ENCODE assay signal across 1 cellular context in the genomic region with DNA sequence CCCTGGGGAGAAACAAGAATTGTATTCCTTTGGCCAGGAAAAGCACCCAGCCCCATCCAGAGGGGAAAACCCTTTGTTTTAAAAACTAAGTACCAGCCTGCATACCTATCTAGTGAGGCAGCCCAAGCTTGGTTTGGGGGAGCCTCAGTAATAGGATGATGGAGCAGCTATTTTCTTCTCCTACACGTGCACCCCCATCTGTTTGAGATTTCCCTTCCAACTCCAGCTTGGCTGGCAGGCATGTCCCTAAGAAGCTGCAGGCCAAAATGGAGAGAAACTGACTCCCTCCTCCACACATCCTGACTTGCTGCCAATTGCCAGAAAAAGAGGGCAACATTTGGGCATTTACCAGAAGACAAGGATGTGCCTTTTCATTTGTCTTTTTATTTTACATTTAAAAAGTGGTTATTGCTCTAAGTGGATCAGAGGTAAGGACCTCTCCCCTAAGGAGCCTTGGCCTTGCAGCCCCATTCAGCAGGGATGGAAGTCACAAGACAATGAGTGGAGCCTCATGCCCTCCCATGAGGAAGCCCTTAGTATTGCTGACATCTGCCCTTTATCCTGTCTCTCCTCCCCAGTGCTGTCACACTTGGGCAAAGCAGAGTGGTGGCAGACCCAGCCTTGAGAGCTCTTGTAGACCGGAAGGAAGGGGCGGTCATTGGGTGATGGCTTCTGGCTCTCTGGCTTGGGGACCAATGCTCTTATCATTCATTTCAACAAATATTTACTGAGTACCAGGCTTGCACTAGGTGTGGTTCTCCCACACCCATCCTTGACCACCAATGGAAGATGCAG.
A peak's percentile ranks its signal among the peaks of the same experiment; 100 is the strongest.
TF ChIP-seq lines count a peak whose summit lies in the region.

No MANE protein-coding gene starts in this region.

TF ChIP-seq in K562, 482 proteins besides CTCF, POLR2A, EP300 and RAD21:
- TF ChIP-seq, protein P1, sequence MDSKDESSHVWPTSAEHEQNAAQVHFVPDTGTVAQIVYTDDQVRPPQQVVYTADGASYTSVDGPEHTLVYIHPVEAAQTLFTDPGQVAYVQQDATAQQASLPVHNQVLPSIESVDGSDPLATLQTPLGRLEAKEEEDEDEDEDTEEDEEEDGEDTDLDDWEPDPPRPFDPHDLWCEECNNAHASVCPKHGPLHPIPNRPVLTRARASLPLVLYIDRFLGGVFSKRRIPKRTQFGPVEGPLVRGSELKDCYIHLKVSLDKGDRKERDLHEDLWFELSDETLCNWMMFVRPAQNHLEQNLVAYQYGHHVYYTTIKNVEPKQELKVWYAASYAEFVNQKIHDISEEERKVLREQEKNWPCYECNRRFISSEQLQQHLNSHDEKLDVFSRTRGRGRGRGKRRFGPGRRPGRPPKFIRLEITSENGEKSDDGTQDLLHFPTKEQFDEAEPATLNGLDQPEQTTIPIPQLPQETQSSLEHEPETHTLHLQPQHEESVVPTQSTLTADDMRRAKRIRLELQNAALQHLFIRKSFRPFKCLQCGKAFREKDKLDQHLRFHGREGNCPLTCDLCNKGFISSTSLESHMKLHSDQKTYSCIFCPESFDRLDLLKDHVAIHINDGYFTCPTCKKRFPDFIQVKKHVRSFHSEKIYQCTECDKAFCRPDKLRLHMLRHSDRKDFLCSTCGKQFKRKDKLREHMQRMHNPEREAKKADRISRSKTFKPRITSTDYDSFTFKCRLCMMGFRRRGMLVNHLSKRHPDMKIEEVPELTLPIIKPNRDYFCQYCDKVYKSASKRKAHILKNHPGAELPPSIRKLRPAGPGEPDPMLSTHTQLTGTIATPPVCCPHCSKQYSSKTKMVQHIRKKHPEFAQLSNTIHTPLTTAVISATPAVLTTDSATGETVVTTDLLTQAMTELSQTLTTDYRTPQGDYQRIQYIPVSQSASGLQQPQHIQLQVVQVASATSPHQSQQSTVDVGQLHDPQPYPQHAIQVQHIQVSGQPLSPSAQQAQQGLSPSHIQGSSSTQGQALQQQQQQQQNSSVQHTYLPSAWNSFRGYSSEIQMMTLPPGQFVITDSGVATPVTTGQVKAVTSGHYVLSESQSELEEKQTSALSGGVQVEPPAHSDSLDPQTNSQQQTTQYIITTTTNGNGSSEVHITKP (IDR thresholded peaks at IDR 0.05; ENCODE audit: partially characterized antibody), result peak; percentile 64
- TF ChIP-seq, protein P2, sequence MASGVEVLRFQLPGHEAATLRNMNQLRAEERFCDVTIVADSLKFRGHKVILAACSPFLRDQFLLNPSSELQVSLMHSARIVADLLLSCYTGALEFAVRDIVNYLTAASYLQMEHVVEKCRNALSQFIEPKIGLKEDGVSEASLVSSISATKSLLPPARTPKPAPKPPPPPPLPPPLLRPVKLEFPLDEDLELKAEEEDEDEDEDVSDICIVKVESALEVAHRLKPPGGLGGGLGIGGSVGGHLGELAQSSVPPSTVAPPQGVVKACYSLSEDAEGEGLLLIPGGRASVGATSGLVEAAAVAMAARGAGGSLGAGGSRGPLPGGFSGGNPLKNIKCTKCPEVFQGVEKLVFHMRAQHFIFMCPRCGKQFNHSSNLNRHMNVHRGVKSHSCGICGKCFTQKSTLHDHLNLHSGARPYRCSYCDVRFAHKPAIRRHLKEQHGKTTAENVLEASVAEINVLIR (CRISPR knock-in tag; IDR thresholded peaks at IDR 0.05), result no peak
TF ChIP-seq in K562: peak in this region for 1.
